In the genomic region with DNA sequence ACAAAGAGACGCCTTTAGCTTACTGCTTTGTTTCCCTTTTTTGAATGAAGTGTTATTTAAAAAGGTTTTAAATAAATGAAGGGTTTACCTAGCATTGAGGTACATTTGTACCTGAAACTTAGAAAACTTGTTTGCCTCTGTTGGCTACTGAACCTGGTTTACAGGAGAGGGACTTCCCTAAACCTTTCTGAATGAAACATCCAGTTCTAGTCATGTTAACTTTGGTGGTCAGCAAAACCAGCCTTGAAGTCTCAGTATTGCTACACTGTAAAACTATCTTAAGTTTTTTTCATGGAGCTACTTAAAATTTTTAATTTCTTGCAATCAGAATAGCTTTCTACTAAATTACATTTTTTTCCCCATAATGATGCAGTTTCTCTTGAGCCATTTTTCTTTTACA, we compare ENCODE assay signal across 19 cellular contexts. TPM values are rescaled to one million over a fixed set of nuclear protein-coding genes. Genes with fewer than 3 reads are reported as not detected.
DNase-seq lines count a peak whose midpoint lies in the region; ATAC-seq, FAIRE-seq and TF ChIP-seq lines count a peak whose summit lies in the region.
"Had no signal": no experiment of that assay in that cellular context is flagged by ENCODE, and none has a peak within 500 bp of the region (broad histone marks: within the 10 kb centered on the region; RNA-seq: fewer than 3 reads in every experiment).

No MANE protein-coding gene starts in this region.

- intact Hi-C loops in transverse colon (cut with DNase I; ENCODE audit: low total_unique reads): no loop called here
- intact Hi-C loops in CD4-positive, alpha-beta memory T cell (cut with micrococcal nuclease): no loop called here

- H3K27ac ChIP-seq in transverse colon: peak overlapping the region in 3 of 4 donors; percentile 3 to 67 (median 44)
- H3K27ac ChIP-seq in CD4-positive, alpha-beta memory T cell (ENCODE audit: low read depth, low read length): no peak overlapping the region
- H3K27ac ChIP-seq: BLaER1 treated with 17β-estradiol and CSF1 and Interleukin-3, amounts not matched to agents 10 nM and 100 nM had no signal

- no peak for TF ChIP-seq EP300 in transverse colon (IDR thresholded peaks at IDR 0.05; ENCODE audit: low read depth)

- peaks cover 80% of the 10 kb centered on the region for H3K4me1 Mint-ChIP-seq in HFFc6 (ENCODE audit: low read depth)
- no peaks in the 10 kb centered on the region for H3K4me1 Mint-ChIP-seq in CD4-positive, alpha-beta memory T cell
- H3K4me1 Mint-ChIP-seq: activated B cell treated with CpG ODN at 0.5 μM for 24 hours; central memory CD8-positive, alpha-beta T cell; stimulated activated naive B cell treated with anti-CD40 and anti-IgM and Interleukin-4, amounts not matched to agents 10 μg/mL and 1 μg/mL and 100 μg/mL, for 72 hours had no signal

- H3K4me3 Mint-ChIP-seq in HFFc6: 0 out of 2 replicates have a peak overlapping the region, but pooled peaks have one; percentile 7
- H3K4me3 Mint-ChIP-seq in CD4-positive, alpha-beta memory T cell: no peak overlapping the region
- H3K4me3 Mint-ChIP-seq: activated B cell treated with CpG ODN at 0.5 μM for 24 hours; central memory CD8-positive, alpha-beta T cell; stimulated activated naive B cell treated with anti-CD40 and anti-IgM and Interleukin-4, amounts not matched to agents 10 μg/mL and 1 μg/mL and 100 μg/mL, for 72 hours; type B pancreatic cell had no signal

- no peak for ATAC-seq in GM18511 (IDR thresholded peaks at IDR 0.05; ENCODE audit: unreplicated experiment)
- ATAC-seq: K562; left colon; stimulated activated naive B cell treated with anti-CD40 and anti-IgM and Interleukin-4, amounts not matched to agents 10 μg/mL and 1 μg/mL and 100 μg/mL, for 72 hours had no signal

- TF ChIP-seq POLR2A in transverse colon (IDR thresholded peaks at IDR 0.05): no peak

- POLR2A ChIA-PET in CD4-positive, alpha-beta memory T cell (lab: Charles Lee; ENCODE audit: partially characterized antibody): no interaction called here

- H3K27me3 Mint-ChIP-seq in HFFc6 (ENCODE audit: insufficient read depth): peaks cover 2% of the 10 kb centered on the region; the same call in 1 of the 2 replicates
- peaks cover 1 to 3% of the 10 kb centered on the region in 2 donors for H3K27me3 Mint-ChIP-seq in CD4-positive, alpha-beta memory T cell
- H3K27me3 Mint-ChIP-seq: central memory CD8-positive, alpha-beta T cell; stimulated activated naive B cell treated with anti-CD40 and anti-IgM and Interleukin-4, amounts not matched to agents 10 μg/mL and 1 μg/mL and 100 μg/mL, for 72 hours; type B pancreatic cell had no signal

- in situ Hi-C loops in transverse colon (cut with MboI; ENCODE audit: low pct_ligation_motif_present in 1 of 4, low pct_unique_long_range_greater_than_20kb in 1 of 4, low sequenced_read_pairs in 3 of 4): no loop called here

- H3K9me3 Mint-ChIP-seq in HFFc6: no peaks in the 10 kb centered on the region
- H3K9me3 Mint-ChIP-seq in CD4-positive, alpha-beta memory T cell: no peaks in the 10 kb centered on the region
- H3K9me3 Mint-ChIP-seq: activated B cell treated with CpG ODN at 0.5 μM for 24 hours; central memory CD8-positive, alpha-beta T cell; stimulated activated naive B cell treated with anti-CD40 and anti-IgM and Interleukin-4, amounts not matched to agents 10 μg/mL and 1 μg/mL and 100 μg/mL, for 72 hours; type B pancreatic cell had no signal

- H3K9me3 ChIP-seq in transverse colon: no peaks in the 10 kb centered on the region
- no peaks in the 10 kb centered on the region for H3K9me3 ChIP-seq in CD4-positive, alpha-beta memory T cell (ENCODE audit: control insufficient read depth in 1 of 2, low read length in 2 of 2)
- H3K9me3 ChIP-seq: BLaER1 treated with 17β-estradiol and CSF1 and Interleukin-3, amounts not matched to agents 10 nM and 100 nM had no signal

- H3K4me1 ChIP-seq in transverse colon: peaks cover 0 to 26% (median 0%) of the 10 kb centered on the region in 4 donors
- no peaks in the 10 kb centered on the region for H3K4me1 ChIP-seq in CD4-positive, alpha-beta memory T cell (ENCODE audit: insufficient read depth, low read length)
- H3K4me1 ChIP-seq: BLaER1 treated with 17β-estradiol and CSF1 and Interleukin-3, amounts not matched to agents 10 nM and 100 nM had no signal

- H3K4me3 ChIP-seq in transverse colon: no peak overlapping the region
- no peak overlapping the region for H3K4me3 ChIP-seq in CD4-positive, alpha-beta memory T cell (ENCODE audit: low read length in 2 of 2)
- H3K4me3 ChIP-seq: BLaER1 treated with 17β-estradiol and CSF1 and Interleukin-3, amounts not matched to agents 10 nM and 100 nM; K562 had no signal

- FAIRE-seq in RCC 7860 (lab: Jason Lieb, UNC): peak; percentile 21
- FAIRE-seq: K562 had no signal

- H3K36me3 ChIP-seq in transverse colon: no peaks in the 10 kb centered on the region
- H3K36me3 ChIP-seq in CD4-positive, alpha-beta memory T cell (ENCODE audit: insufficient read depth, low read length): no peaks in the 10 kb centered on the region
- H3K36me3 ChIP-seq: BLaER1 treated with 17β-estradiol and CSF1 and Interleukin-3, amounts not matched to agents 10 nM and 100 nM had no signal

- H3K36me3 Mint-ChIP-seq in HFFc6 (ENCODE audit: low read depth): peaks cover 5% of the 10 kb centered on the region; the same call in 1 of the 2 replicates
- no peaks in the 10 kb centered on the region for H3K36me3 Mint-ChIP-seq in CD4-positive, alpha-beta memory T cell
- H3K36me3 Mint-ChIP-seq: stimulated activated naive B cell treated with anti-CD40 and anti-IgM and Interleukin-4, amounts not matched to agents 10 μg/mL and 1 μg/mL and 100 μg/mL, for 72 hours had no signal

- no peak for TF ChIP-seq CTCF in HFFc6 (IDR thresholded peaks at IDR 0.05)
- TF ChIP-seq CTCF in transverse colon (IDR thresholded peaks at IDR 0.05): no peak

- DNase-seq in HFFc6 (no peak), RCC 7860 (ENCODE audit: low spot score) (peak; percentile 38), kidney tubule cell (ENCODE audit: low spot score) (peak; percentile 34), transverse colon (no peak), NCI-H1105 treated with DMSO at 0.1 percent for 48 hours (lab: John Stamatoyannopoulos, UW) (no peak)
- DNase-seq in CD4-positive, alpha-beta memory T cell: no peak
- DNase-seq: activated B cell treated with CpG ODN at 0.5 μM for 24 hours; effector memory CD4-positive, alpha-beta T cell; hypothalamus; left colon; NCI-H1105; RPMI8226; stimulated activated naive B cell treated with anti-CD40 and anti-IgM and Interleukin-4, amounts not matched to agents 10 μg/mL and 1 μg/mL and 100 μg/mL, for 72 hours; T-helper 1 cell had no signal

- H3K27ac Mint-ChIP-seq in HFFc6: peak overlapping the region; percentile 91
- H3K27ac Mint-ChIP-seq in CD4-positive, alpha-beta memory T cell: no peak overlapping the region
- H3K27ac Mint-ChIP-seq: activated B cell treated with CpG ODN at 0.5 μM for 24 hours; stimulated activated naive B cell treated with anti-CD40 and anti-IgM and Interleukin-4, amounts not matched to agents 10 μg/mL and 1 μg/mL and 100 μg/mL, for 72 hours had no signal

- 89 to 90% methylated on average over 1 of the region's 1 CpG for WGBS in transverse colon (ENCODE audit: low coverage in 1 of 2), 2 donors

- CTCF ChIA-PET in CD4-positive, alpha-beta memory T cell (lab: Charles Lee; ENCODE audit: partially characterized antibody): no interaction called here

- no peaks in the 10 kb centered on the region for H3K27me3 ChIP-seq in transverse colon
- H3K27me3 ChIP-seq in CD4-positive, alpha-beta memory T cell (ENCODE audit: insufficient read depth, low read length): no peaks in the 10 kb centered on the region
- H3K27me3 ChIP-seq: BLaER1 treated with 17β-estradiol and CSF1 and Interleukin-3, amounts not matched to agents 10 nM and 100 nM had no signal

RNA-seq across cellular contexts. Expression of a gene that starts 38.2 kb away (rescaled TPM):
- total RNA-seq in HFFc6 (2021; fragmentation: NEBNext Ultra II Directional; extraction: Animal tissue kit (Norgen Biotek cat#: 25700)): 10 to 100 TPM; 61.7 to 84.5 (median 77.0) TPM
- total RNA-seq in transverse colon: 100 to 1,000 TPM in 1 of 4 donors, 10 to 100 TPM in 3; 13.1 to 332 (median 23.5) TPM
- not detected for total RNA-seq in CD4-positive, alpha-beta memory T cell
- not detected for polyA plus RNA-seq in CD4-positive, alpha-beta memory T cell

Comparison
In these comparisons a context has a peak if more than half of its experiments do, and no peak if none do; other contexts are left out.
1. DNase-seq: peak in RCC 7860 (single experiment) and kidney tubule cell (single experiment); none in HFFc6 (single experiment), transverse colon (single experiment), CD4-positive, alpha-beta memory T cell (0 of 5) and NCI-H1105 treated with DMSO at 0.1 percent for 48 hours (single experiment).
2. RNA of a gene that starts 38.2 kb away (total RNA-seq): 61.7 to 84.5 TPM in HFFc6 and 13.1 to 332 TPM in transverse colon; not detected in CD4-positive, alpha-beta memory T cell; every median in the first group is over 10 times any median in the second.